Comparison of ENCODE assay signal across 1 cellular context in genomic region chr1:163528710-163529348, GRCh38.
TF ChIP-seq lines count a peak whose summit lies in the region.

No MANE protein-coding gene starts in this region.

TF ChIP-seq in H1, 55 proteins besides CTCF, POLR2A, EP300 and RAD21 (continued from another document):
- TF ChIP-seq PHF8 (conservative IDR thresholded peaks at IDR 0.05; ENCODE audit: low read depth, low read length) (no peak), HDAC2 (IDR thresholded peaks at IDR 0.05; ENCODE audit: borderline replicate concordance in 1 of 2, low read depth in 2 of 2, low read length in 2 of 2) (no peak), RNF2 (IDR thresholded peaks at IDR 0.05; ENCODE audit: borderline replicate concordance, low read depth, low read length, missing control alignments, poor library complexity, severe bottlenecking) (no peak), ATF3 (IDR thresholded peaks at IDR 0.05; ENCODE audit: insufficient read depth, low read depth, low read length) (no peak), RBBP5 (IDR thresholded peaks at IDR 0.05; ENCODE audit: borderline replicate concordance, low read depth, low read length) (no peak), SIX5 (IDR thresholded peaks at IDR 0.05; ENCODE audit: low read depth, low read length) (no peak)
TF ChIP-seq in H1: peak in this region for 0.
